15 cellular contexts compared by ENCODE assay signal in genomic region chr11:110087820-110088534, GRCh38. TPM values are rescaled to one million over a fixed set of nuclear protein-coding genes. Genes with fewer than 3 reads are reported as not detected.
DNase-seq lines count a peak whose midpoint lies in the region; ATAC-seq and TF ChIP-seq lines count a peak whose summit lies in the region.
"Had no signal": no experiment of that assay in that cellular context is flagged by ENCODE, and none has a peak within 500 bp of the region (broad histone marks: within the 10 kb centered on the region; RNA-seq: fewer than 3 reads in every experiment).

No MANE protein-coding gene starts in this region.

- no peaks in the 10 kb centered on the region for H4K20me1 ChIP-seq in BLaER1 treated with 17β-estradiol and CSF1 and Interleukin-3, amounts not matched to agents 10 nM and 100 nM

- H3K4me3 ChIP-seq in BLaER1 treated with 17β-estradiol and CSF1 and Interleukin-3, amounts not matched to agents 10 nM and 100 nM, result peak overlapping the region in 1 of 10 experiments; percentile 5; a peak in 1 of 20 replicates
- H3K4me3 ChIP-seq in brain microvascular endothelial cell (ENCODE audit: low read depth, low read length) (no peak overlapping the region), lower lobe of right lung (no peak overlapping the region), left ventricle myocardium inferior (no peak overlapping the region)
- H3K4me3 ChIP-seq: cardiac muscle cell, psoas muscle had no signal

- peak; percentile 52 for DNase-seq in KG1 (lab: John Stamatoyannopoulos, UW)
- peak; percentile 73 for DNase-seq in brain microvascular endothelial cell
- DNase-seq in lower lobe of right lung, result no peak
- DNase-seq in left cardiac atrium, result no peak
- no peak for DNase-seq in activated gamma-delta T cell treated with Interleukin-2 at 50 U/mL for 16 hours
- DNase-seq in left ventricle myocardium inferior, result no peak
- DNase-seq: activated CD4-positive, alpha-beta memory T cell treated with anti-CD3 and anti-CD28 coated beads for 36 hours; BE2C; psoas muscle; stimulated activated CD4-positive, alpha-beta T cell treated with anti-CD3 and anti-CD28 coated beads, Interleukin-2, amount 100 ng/mL, for 48 hours; stimulated activated naive B cell treated with anti-CD40 and anti-IgM and Interleukin-4, amounts not matched to agents 10 μg/mL and 1 μg/mL and 100 μg/mL, for 72 hours had no signal

- peak overlapping the region in 2 of 11 experiments; percentile 20; a peak in 2 of 22 replicates for H3K9ac ChIP-seq in BLaER1 treated with 17β-estradiol and CSF1 and Interleukin-3, amounts not matched to agents 10 nM and 100 nM

- H3K9me3 ChIP-seq in BLaER1 treated with 17β-estradiol and CSF1 and Interleukin-3, amounts not matched to agents 10 nM and 100 nM (replicated peaks in 1 of 11), result peaks cover 0 to 4% (median 0%) of the 10 kb centered on the region in 11 experiments; a peak in 1 of 22 replicates
- H3K9me3 ChIP-seq in lower lobe of right lung (no peaks in the 10 kb centered on the region), left ventricle myocardium inferior (replicated peaks) (no peaks in the 10 kb centered on the region)
- H3K9me3 ChIP-seq: BE2C, psoas muscle had no signal

- TF ChIP-seq CTCF in brain microvascular endothelial cell (IDR thresholded peaks at IDR 0.05; ENCODE audit: low read depth, low read length, missing control alignments) (no peak), lower lobe of right lung (IDR thresholded peaks at IDR 0.05) (no peak), left ventricle myocardium inferior (IDR thresholded peaks at IDR 0.05; ENCODE audit: borderline replicate concordance) (no peak)

- H3K27me3 ChIP-seq in BLaER1 treated with 17β-estradiol and CSF1 and Interleukin-3, amounts not matched to agents 10 nM and 100 nM, result no peaks in the 10 kb centered on the region
- H3K27me3 ChIP-seq in brain microvascular endothelial cell (replicated peaks) (no peaks in the 10 kb centered on the region), lower lobe of right lung (ENCODE audit: low read depth) (no peaks in the 10 kb centered on the region), left ventricle myocardium inferior (ENCODE audit: low read depth) (no peaks in the 10 kb centered on the region)

- ATAC-seq in lower lobe of right lung (peak; percentile 63 to 75), left cardiac atrium (no peak), HG03460 (IDR thresholded peaks at IDR 0.05; ENCODE audit: unreplicated experiment) (no peak)
- ATAC-seq: activated T-helper 17 cell treated with anti-CD3 and anti-CD28 coated beads, Interleukin-2, amount 50 U/mL, for 72 hours; psoas muscle; stimulated activated naive B cell treated with anti-CD40 and anti-IgM and Interleukin-4, amounts not matched to agents 10 μg/mL and 1 μg/mL and 100 μg/mL, for 72 hours had no signal

- in situ Hi-C loops in brain microvascular endothelial cell (cut with HindIII; ENCODE audit: low pct_ligation_motif_present, low sequenced_read_pairs), result no loop called here

- H3K4me2 ChIP-seq in BLaER1 treated with 17β-estradiol and CSF1 and Interleukin-3, amounts not matched to agents 10 nM and 100 nM, result peak overlapping the region in 8 of 11 experiments; percentile 8 to 76 (median 24); a peak in 9 of 22 replicates

- peak overlapping the region in 3 of 11 experiments; percentile 60 to 67 (median 62); a peak in 5 of 22 replicates for H3K27ac ChIP-seq in BLaER1 treated with 17β-estradiol and CSF1 and Interleukin-3, amounts not matched to agents 10 nM and 100 nM
- peak overlapping the region; percentile 15 for H3K27ac ChIP-seq in brain microvascular endothelial cell
- H3K27ac ChIP-seq in lower lobe of right lung, result peak overlapping the region; percentile 47
- no peak overlapping the region for H3K27ac ChIP-seq in left ventricle myocardium inferior (replicated peaks)
- H3K27ac ChIP-seq: cardiac muscle cell, psoas muscle had no signal

- H3K36me3 ChIP-seq in BLaER1 treated with 17β-estradiol and CSF1 and Interleukin-3, amounts not matched to agents 10 nM and 100 nM, result no peaks in the 10 kb centered on the region
- no peaks in the 10 kb centered on the region for H3K36me3 ChIP-seq in brain microvascular endothelial cell (replicated peaks)
- no peaks in the 10 kb centered on the region for H3K36me3 ChIP-seq in lower lobe of right lung
- no peaks in the 10 kb centered on the region for H3K36me3 ChIP-seq in left ventricle myocardium inferior
- H3K36me3 ChIP-seq: BE2C, cardiac muscle cell had no signal

- H3K4me1 ChIP-seq in BLaER1 treated with 17β-estradiol and CSF1 and Interleukin-3, amounts not matched to agents 10 nM and 100 nM, result peaks cover 0 to 52% (median 14%) of the 10 kb centered on the region in 10 experiments; a peak in 16 of 20 replicates
- H3K4me1 ChIP-seq in lower lobe of right lung (peaks cover 29% of the 10 kb centered on the region), left ventricle myocardium inferior (peaks cover 9% of the 10 kb centered on the region)

- intact Hi-C loops in lower lobe of right lung (cut with DNase I) (no loop called here), left cardiac atrium (cut with DNase I) (no loop called here), left ventricle myocardium inferior (cut with micrococcal nuclease) (no loop called here)

RNA-seq across cellular contexts. Expression of gene ZC3H12C, which starts 5.2 kb away (rescaled TPM):
- 11.4 TPM for total RNA-seq in lower lobe of right lung
- total RNA-seq in left cardiac atrium, result 10 to 100 TPM; 12.5 to 18.7 TPM
- total RNA-seq in left ventricle myocardium inferior, result 16.8 TPM

Comparison
In these comparisons a context has a peak if more than half of its experiments do, and no peak if none do; other contexts are left out.
1. DNase-seq: peak in KG1 (single experiment) and brain microvascular endothelial cell (single experiment); none in lower lobe of right lung (single experiment), left cardiac atrium (single experiment), activated gamma-delta T cell treated with Interleukin-2 at 50 U/mL for 16 hours (single experiment) and left ventricle myocardium inferior (single experiment).
2. ATAC-seq: peak in lower lobe of right lung (2 of 2); none in left cardiac atrium (0 of 2) and HG03460 (single experiment).